In the genomic region with DNA sequence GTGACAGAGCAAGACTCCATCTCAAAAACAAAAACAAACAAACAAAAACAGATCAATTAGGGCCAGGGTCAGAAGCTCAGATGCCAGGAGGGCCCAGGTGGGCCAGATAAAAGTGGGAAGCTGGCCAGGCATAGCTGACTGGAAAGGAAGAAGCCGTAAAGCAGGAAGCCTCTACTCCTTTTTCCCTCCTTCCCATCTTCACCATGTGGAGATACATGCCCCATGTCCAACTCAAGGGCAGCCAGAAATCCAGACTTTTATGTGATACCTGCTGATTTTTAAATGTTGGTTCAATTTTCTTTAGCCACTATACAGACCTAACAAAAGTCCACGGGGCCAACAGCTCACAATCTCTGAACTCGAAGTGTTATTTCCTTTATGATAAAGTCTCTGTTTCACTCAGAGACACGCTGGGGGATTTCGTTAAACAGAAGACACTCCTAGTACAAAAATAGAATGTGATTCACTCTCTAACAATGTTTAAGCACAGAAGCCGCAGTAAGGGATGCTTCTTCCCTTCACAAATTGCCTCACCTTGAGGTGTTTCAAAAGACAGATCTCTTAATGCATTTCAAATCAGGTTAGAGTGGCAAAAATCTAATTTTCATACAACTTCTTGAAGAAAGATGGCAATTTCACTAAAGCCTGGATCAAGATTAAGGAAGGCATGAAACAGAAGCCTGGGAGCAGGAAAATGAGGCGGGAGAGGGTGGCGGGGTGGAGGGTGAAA, we compare ENCODE assay signal across 8 cellular contexts. TPM values are rescaled to one million over a fixed set of nuclear protein-coding genes. Genes with fewer than 3 reads are reported as not detected.
A peak's percentile ranks its signal among the peaks of the same experiment; 100 is the strongest.
DNase-seq lines count a peak whose midpoint lies in the region; ATAC-seq and FAIRE-seq lines count a peak whose summit lies in the region.

No MANE protein-coding gene starts in this region.

- no peaks in the 10 kb centered on the region for H3K36me3 Mint-ChIP-seq in stimulated activated memory B cell treated with anti-CD40 and anti-IgM and Interleukin-4, amounts not matched to agents 10 μg/mL and 1 μg/mL and 100 μg/mL, for 72 hours

- H3K4me3 Mint-ChIP-seq in stimulated activated memory B cell treated with anti-CD40 and anti-IgM and Interleukin-4, amounts not matched to agents 10 μg/mL and 1 μg/mL and 100 μg/mL, for 72 hours, result no peak overlapping the region

- no peaks in the 10 kb centered on the region for H3K27me3 Mint-ChIP-seq in stimulated activated memory B cell treated with anti-CD40 and anti-IgM and Interleukin-4, amounts not matched to agents 10 μg/mL and 1 μg/mL and 100 μg/mL, for 72 hours

- H3K4me1 Mint-ChIP-seq in stimulated activated memory B cell treated with anti-CD40 and anti-IgM and Interleukin-4, amounts not matched to agents 10 μg/mL and 1 μg/mL and 100 μg/mL, for 72 hours, result peaks cover 25% of the 10 kb centered on the region

- in situ Hi-C loops in ACHN (cut with HindIII; ENCODE audit: low pct_ligation_motif_present, low pct_unique_long_range_greater_than_20kb, low sequenced_read_pairs), result no loop called here

- H3K27ac Mint-ChIP-seq in stimulated activated memory B cell treated with anti-CD40 and anti-IgM and Interleukin-4, amounts not matched to agents 10 μg/mL and 1 μg/mL and 100 μg/mL, for 72 hours, result peak overlapping the region; percentile 73

- peak; percentile 56 for DNase-seq in ACHN
- peak; percentile 52 for DNase-seq in GM19238 (ENCODE audit: insufficient read length, low spot score)
- DNase-seq in amniotic stem cell (lab: John Stamatoyannopoulos, UW), result peak; percentile 31
- DNase-seq in NCI-H446 (lab: John Stamatoyannopoulos, UW), result no peak
- no peak for DNase-seq in frontal cortex (ENCODE audit: low spot score in 2 of 2)
- no peak for DNase-seq in anterior cingulate cortex (lab: John Stamatoyannopoulos, UW)

- H3K9me3 Mint-ChIP-seq in stimulated activated memory B cell treated with anti-CD40 and anti-IgM and Interleukin-4, amounts not matched to agents 10 μg/mL and 1 μg/mL and 100 μg/mL, for 72 hours, result no peaks in the 10 kb centered on the region

- peak; percentile 73 for ATAC-seq in HG03135 (IDR thresholded peaks at IDR 0.05; ENCODE audit: unreplicated experiment)
- peak; percentile 67 for ATAC-seq in stimulated activated memory B cell treated with anti-CD40 and anti-IgM and Interleukin-4, amounts not matched to agents 10 μg/mL and 1 μg/mL and 100 μg/mL, for 72 hours

- no peak for FAIRE-seq in frontal cortex (lab: Jason Lieb, UNC)

RNA-seq across cellular contexts. Expression of a gene that starts 14.0 kb away (rescaled TPM):
- not detected for total RNA-seq in frontal cortex

RNA-seq across cellular contexts. Expression of a gene that starts 48.9 kb away (rescaled TPM):
- 16.7 TPM for total RNA-seq in frontal cortex

RNA-seq across cellular contexts. Expression of a gene that starts 49.0 kb away (rescaled TPM):
- 6.1 TPM for total RNA-seq in frontal cortex

Comparison
In these comparisons a context has a peak if more than half of its experiments do, and no peak if none do; other contexts are left out.
1. DNase-seq: peak in ACHN (single experiment), GM19238 (single experiment) and amniotic stem cell (single experiment); none in NCI-H446 (0 of 2), frontal cortex (0 of 2) and anterior cingulate cortex (0 of 58).